1 cellular context compared by ENCODE assay signal in genomic region chr2:71882949-71883472, GRCh38.
A peak's percentile ranks its signal among the peaks of the same experiment; 100 is the strongest.
TF ChIP-seq lines count a peak whose summit lies in the region.

No MANE protein-coding gene starts in this region.

TF ChIP-seq in HepG2, 621 proteins besides CTCF, POLR2A, EP300 and RAD21 (continued from another document and continues in another):
- no peak for TF ChIP-seq ZBTB49 (CRISPR knock-in tag; IDR thresholded peaks at IDR 0.05; ENCODE audit: borderline replicate concordance)
- TF ChIP-seq GATAD2A (CRISPR knock-in tag; IDR thresholded peaks at IDR 0.05) = peak; percentile 98
- peak; percentile 72; the same call in 1 of the 2 replicates for TF ChIP-seq HIVEP1 (CRISPR knock-in tag; IDR thresholded peaks at IDR 0.05)
- no peak for TF ChIP-seq ZNF776 (CRISPR knock-in tag; IDR thresholded peaks at IDR 0.05)
- TF ChIP-seq HES4 (CRISPR knock-in tag; IDR thresholded peaks at IDR 0.05; ENCODE audit: borderline replicate concordance) = peak; percentile 82
- TF ChIP-seq ZNF549 (CRISPR knock-in tag; IDR thresholded peaks at IDR 0.05) = no peak
- TF ChIP-seq ATF1 (CRISPR knock-in tag; IDR thresholded peaks at IDR 0.05) = no peak
- TF ChIP-seq SKI (IDR thresholded peaks at IDR 0.05; ENCODE audit: partially characterized antibody) = peak; percentile 92
- peak; percentile 64; the same call in 1 of the 2 replicates for TF ChIP-seq SIN3A (IDR thresholded peaks at IDR 0.05; ENCODE audit: borderline replicate concordance, low read depth, low read length)
- TF ChIP-seq, protein P1, sequence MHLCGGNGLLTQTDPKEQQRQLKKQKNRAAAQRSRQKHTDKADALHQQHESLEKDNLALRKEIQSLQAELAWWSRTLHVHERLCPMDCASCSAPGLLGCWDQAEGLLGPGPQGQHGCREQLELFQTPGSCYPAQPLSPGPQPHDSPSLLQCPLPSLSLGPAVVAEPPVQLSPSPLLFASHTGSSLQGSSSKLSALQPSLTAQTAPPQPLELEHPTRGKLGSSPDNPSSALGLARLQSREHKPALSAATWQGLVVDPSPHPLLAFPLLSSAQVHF (CRISPR knock-in tag; IDR thresholded peaks at IDR 0.05) = no peak
- peak; percentile 90; the same call in 1 of the 2 replicates for TF ChIP-seq MEIS2 (CRISPR knock-in tag; IDR thresholded peaks at IDR 0.05)
- TF ChIP-seq ZNF441 (CRISPR knock-in tag; IDR thresholded peaks at IDR 0.05; ENCODE audit: borderline replicate concordance) = peak; percentile 74; the same call in 1 of the 2 replicates
- TF ChIP-seq ZNF33B (CRISPR knock-in tag; IDR thresholded peaks at IDR 0.05) = peak; percentile 62; the same call in 1 of the 2 replicates
- peak; percentile 90 for TF ChIP-seq HOXA5 (CRISPR knock-in tag; IDR thresholded peaks at IDR 0.05)
- peak; percentile 86 for TF ChIP-seq ZNF770 (CRISPR knock-in tag; IDR thresholded peaks at IDR 0.05)
- TF ChIP-seq HDAC6 (IDR thresholded peaks at IDR 0.05; ENCODE audit: low read depth, low read length) = no peak
- no peak for TF ChIP-seq NFE2 (CRISPR knock-in tag; IDR thresholded peaks at IDR 0.05)
- no peak for TF ChIP-seq EZH2 (conservative IDR thresholded peaks at IDR 0.05; ENCODE audit: low read depth, low read length)
- no peak for TF ChIP-seq U2AF1 (optimal IDR thresholded peaks at IDR 0.05; ENCODE audit: low read depth, low read length)
- TF ChIP-seq ZNF747 (CRISPR knock-in tag; IDR thresholded peaks at IDR 0.05; ENCODE audit: borderline replicate concordance) = peak; percentile 95
- TF ChIP-seq CREM (IDR thresholded peaks at IDR 0.05) = peak; percentile 36; the same call in 1 of the 2 replicates
- TF ChIP-seq CREM (CRISPR knock-in tag; IDR thresholded peaks at IDR 0.05) = no peak
- TF ChIP-seq ZMYM3 (CRISPR knock-in tag; IDR thresholded peaks at IDR 0.05) = peak; percentile 92
- TF ChIP-seq, protein P2, sequence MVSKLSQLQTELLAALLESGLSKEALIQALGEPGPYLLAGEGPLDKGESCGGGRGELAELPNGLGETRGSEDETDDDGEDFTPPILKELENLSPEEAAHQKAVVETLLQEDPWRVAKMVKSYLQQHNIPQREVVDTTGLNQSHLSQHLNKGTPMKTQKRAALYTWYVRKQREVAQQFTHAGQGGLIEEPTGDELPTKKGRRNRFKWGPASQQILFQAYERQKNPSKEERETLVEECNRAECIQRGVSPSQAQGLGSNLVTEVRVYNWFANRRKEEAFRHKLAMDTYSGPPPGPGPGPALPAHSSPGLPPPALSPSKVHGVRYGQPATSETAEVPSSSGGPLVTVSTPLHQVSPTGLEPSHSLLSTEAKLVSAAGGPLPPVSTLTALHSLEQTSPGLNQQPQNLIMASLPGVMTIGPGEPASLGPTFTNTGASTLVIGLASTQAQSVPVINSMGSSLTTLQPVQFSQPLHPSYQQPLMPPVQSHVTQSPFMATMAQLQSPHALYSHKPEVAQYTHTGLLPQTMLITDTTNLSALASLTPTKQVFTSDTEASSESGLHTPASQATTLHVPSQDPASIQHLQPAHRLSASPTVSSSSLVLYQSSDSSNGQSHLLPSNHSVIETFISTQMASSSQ (IDR thresholded peaks at IDR 0.05; ENCODE audit: low read depth) = peak; percentile 41; the same call in 1 of the 2 replicates
- TF ChIP-seq, protein P2 (CRISPR knock-in tag; IDR thresholded peaks at IDR 0.05; ENCODE audit: borderline replicate concordance) = peak; percentile 83; the same call in 1 of the 2 replicates
- TF ChIP-seq SRSF1 (optimal IDR thresholded peaks at IDR 0.05; ENCODE audit: low read depth, low read length) = peak; percentile 95
- TF ChIP-seq ZNF142 (CRISPR knock-in tag; IDR thresholded peaks at IDR 0.05) = no peak
- no peak for TF ChIP-seq FOXO4 (CRISPR knock-in tag; conservative IDR thresholded peaks at IDR 0.05)
- no peak for TF ChIP-seq ATF5 (CRISPR knock-in tag; IDR thresholded peaks at IDR 0.05; ENCODE audit: low read depth)
- TF ChIP-seq MIXL1 (CRISPR knock-in tag; IDR thresholded peaks at IDR 0.05) = peak; percentile 79
- peak; percentile 54; the same call in 1 of the 2 replicates for TF ChIP-seq ZNF782 (CRISPR knock-in tag; IDR thresholded peaks at IDR 0.05; ENCODE audit: borderline replicate concordance)
- TF ChIP-seq KAT2B (IDR thresholded peaks at IDR 0.05; ENCODE audit: borderline replicate concordance, low read depth, low read length) = no peak
- no peak for TF ChIP-seq ZNF512 (CRISPR knock-in tag; IDR thresholded peaks at IDR 0.05)
- TF ChIP-seq, protein P3, sequence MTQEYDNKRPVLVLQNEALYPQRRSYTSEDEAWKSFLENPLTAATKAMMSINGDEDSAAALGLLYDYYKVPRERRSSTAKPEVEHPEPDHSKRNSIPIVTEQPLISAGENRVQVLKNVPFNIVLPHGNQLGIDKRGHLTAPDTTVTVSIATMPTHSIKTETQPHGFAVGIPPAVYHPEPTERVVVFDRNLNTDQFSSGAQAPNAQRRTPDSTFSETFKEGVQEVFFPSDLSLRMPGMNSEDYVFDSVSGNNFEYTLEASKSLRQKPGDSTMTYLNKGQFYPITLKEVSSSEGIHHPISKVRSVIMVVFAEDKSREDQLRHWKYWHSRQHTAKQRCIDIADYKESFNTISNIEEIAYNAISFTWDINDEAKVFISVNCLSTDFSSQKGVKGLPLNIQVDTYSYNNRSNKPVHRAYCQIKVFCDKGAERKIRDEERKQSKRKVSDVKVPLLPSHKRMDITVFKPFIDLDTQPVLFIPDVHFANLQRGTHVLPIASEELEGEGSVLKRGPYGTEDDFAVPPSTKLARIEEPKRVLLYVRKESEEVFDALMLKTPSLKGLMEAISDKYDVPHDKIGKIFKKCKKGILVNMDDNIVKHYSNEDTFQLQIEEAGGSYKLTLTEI (CRISPR knock-in tag; conservative IDR thresholded peaks at IDR 0.05) = no peak
- TF ChIP-seq ZNF230 (CRISPR knock-in tag; IDR thresholded peaks at IDR 0.05) = 0 out of 2 replicates have a peak, but pooled peaks have one; percentile 39
- TF ChIP-seq ONECUT2 (CRISPR knock-in tag; IDR thresholded peaks at IDR 0.05) = no peak
- no peak for TF ChIP-seq ZNF720 (CRISPR knock-in tag; IDR thresholded peaks at IDR 0.05)
- no peak for TF ChIP-seq HCFC1 (IDR thresholded peaks at IDR 0.05; ENCODE audit: low read depth, low read length)
- peak; percentile 73 for TF ChIP-seq ATF7-NPFF (CRISPR knock-in tag; IDR thresholded peaks at IDR 0.05; ENCODE audit: low read depth)
- TF ChIP-seq NFKB2 (CRISPR knock-in tag; IDR thresholded peaks at IDR 0.05; ENCODE audit: borderline replicate concordance) = peak; percentile 24; the same call in 1 of the 2 replicates
- TF ChIP-seq ZNF547 (CRISPR knock-in tag; IDR thresholded peaks at IDR 0.05) = peak; percentile 79; the same call in 1 of the 2 replicates
